Comparison of ENCODE assay signal across 1 cellular context in the genomic region with DNA sequence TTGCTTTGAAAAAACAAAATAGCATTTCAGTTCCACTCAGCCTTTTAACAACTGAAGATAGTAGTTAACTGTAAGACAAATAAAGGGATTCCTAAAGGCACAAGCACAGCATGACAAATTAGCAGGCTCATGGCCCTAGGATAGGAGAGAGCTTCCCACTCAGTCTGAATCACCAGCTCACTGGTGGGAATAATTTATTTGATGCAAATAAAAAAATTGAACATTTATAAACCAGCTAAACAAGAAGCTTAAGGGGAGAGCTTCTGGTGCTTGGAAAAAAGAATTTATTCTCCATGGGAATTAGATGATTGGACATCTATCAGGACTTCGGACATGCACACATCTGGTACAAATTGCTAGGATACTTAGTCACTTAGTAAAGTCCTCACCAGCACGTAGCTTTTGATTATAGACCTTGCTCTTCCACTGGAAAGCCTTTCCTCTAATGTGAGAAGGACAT.
TF ChIP-seq lines count a peak whose summit lies in the region.

No MANE protein-coding gene starts in this region.

TF ChIP-seq in neural cell, 6 proteins besides CTCF, POLR2A, EP300 and RAD21:
- no peak for TF ChIP-seq REST (IDR thresholded peaks at IDR 0.05; ENCODE audit: borderline replicate concordance)
- TF ChIP-seq POLR2AphosphoS5 (IDR thresholded peaks at IDR 0.05): peak; percentile 9
- TF ChIP-seq SMC3 (conservative IDR thresholded peaks at IDR 0.05; ENCODE audit: poor library complexity): no peak
